Comparison of ENCODE assay signal across 13 cellular contexts in genomic region chr2:120972286-120972685, GRCh38.
"Had no signal": no experiment of that assay in that cellular context is flagged by ENCODE, and none has a peak within 500 bp of the region (broad histone marks: within the 10 kb centered on the region; RNA-seq: fewer than 3 reads in every experiment).

No MANE protein-coding gene starts in this region.

- DNase-seq: activated CD4-positive, alpha-beta memory T cell treated with anti-CD3 and anti-CD28 coated beads for 36 hours; activated CD4-positive, alpha-beta T cell treated with anti-CD3 and anti-CD28 coated beads for 1 hour; activated gamma-delta T cell; activated T-cell treated with anti-CD3 and anti-CD28 coated beads, Interleukin-2, amount 50 U/mL, for 4 hours; amygdala; hypothalamus; midbrain; naive B cell; T-helper 9 cell had no signal

- H3K4me3 ChIP-seq: lung, skin epidermis had no signal

- H3K36me3 ChIP-seq: neutrophil had no signal

- H3K27ac ChIP-seq: neutrophil, skin epidermis had no signal

- H3K9me3 ChIP-seq: neutrophil had no signal

- H3K27me3 ChIP-seq: neutrophil had no signal

- ATAC-seq: activated T-cell treated with anti-CD3 and anti-CD28 coated beads, Interleukin-2, amount 50 U/mL, for 4 hours; stimulated activated memory B cell treated with anti-CD40 and anti-IgM and Interleukin-4, amounts not matched to agents 10 μg/mL and 1 μg/mL and 100 μg/mL, for 72 hours had no signal
